8 cellular contexts compared by ENCODE assay signal in genomic region chr17:41189837-41190318, GRCh38. TPM values are rescaled to one million over a fixed set of nuclear protein-coding genes. Genes with fewer than 3 reads are reported as not detected.
"Had no signal": no experiment of that assay in that cellular context is flagged by ENCODE, and none has a peak within 500 bp of the region (broad histone marks: within the 10 kb centered on the region; RNA-seq: fewer than 3 reads in every experiment).

Gene KRTAP9-1 (plus strand): TSS chr17:41189887. CDS start chr17:41189887, 0 bp downstream.

RNA-seq across cellular contexts. Expression of gene KRTAP9-1, which starts in this region (rescaled TPM):
- total RNA-seq: M059J, NCI-H460, OCI-LY7, PC-9, Right ventricle myocardium inferior, RPMI7951, SJSA1 had no signal
- polyA plus RNA-seq: SK-N-SH had no signal
